15 cellular contexts compared by ENCODE assay signal in the genomic region with DNA sequence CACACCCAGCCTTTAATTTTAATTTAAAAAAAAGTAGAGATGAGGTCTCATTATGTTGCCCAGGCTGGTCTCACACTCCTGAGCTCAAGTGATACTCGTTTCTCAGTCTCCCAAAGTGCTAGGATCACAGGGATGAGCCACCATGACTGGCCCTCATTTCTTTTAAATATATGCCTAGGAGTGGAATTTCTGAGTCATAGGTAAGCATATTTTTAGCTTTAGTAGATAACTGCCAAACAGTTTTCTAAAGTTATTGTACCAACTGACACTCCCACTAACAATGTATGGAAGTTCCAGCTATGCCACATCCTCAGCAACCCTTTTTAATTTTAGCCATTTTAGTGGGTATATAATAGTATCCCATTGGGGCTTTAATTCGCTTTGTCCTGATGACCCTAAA. TPM values are rescaled to one million over a fixed set of nuclear protein-coding genes. Genes with fewer than 3 reads are reported as not detected.
DNase-seq lines count a peak whose midpoint lies in the region; ATAC-seq and TF ChIP-seq lines count a peak whose summit lies in the region.
"Had no signal": no experiment of that assay in that cellular context is flagged by ENCODE, and none has a peak within 500 bp of the region (broad histone marks: within the 10 kb centered on the region; RNA-seq: fewer than 3 reads in every experiment).

No MANE protein-coding gene starts in this region.

- H2BK15ac ChIP-seq in H9 (ENCODE audit: low read depth, low read length) = no peak overlapping the region

- H3K4me3 ChIP-seq in ACC112 (ENCODE audit: low read depth, low read length) (no peak overlapping the region), endodermal cell (ENCODE audit: low read length) (no peak overlapping the region)
- H3K4me3 ChIP-seq: SK-N-MC, stomach had no signal

- no peak overlapping the region for H2BK120ac ChIP-seq in H9 (ENCODE audit: low read depth, low read length, poor library complexity, severe bottlenecking)

- no peaks in the 10 kb centered on the region for H3K79me1 ChIP-seq in H9 (ENCODE audit: insufficient read depth, low read depth, low read length, poor library complexity, severe bottlenecking)

- H3K27me3 Mint-ChIP-seq in T-helper 17 cell (no peaks in the 10 kb centered on the region), H9 (ENCODE audit: low read depth) (peaks cover 12% of the 10 kb centered on the region), endodermal cell (ENCODE audit: insufficient read depth) (peaks cover 3% of the 10 kb centered on the region)

- no peak overlapping the region for H3K14ac ChIP-seq in H9 (ENCODE audit: insufficient read depth, low read length)

- H4K91ac ChIP-seq in H9 (ENCODE audit: insufficient read length, low read depth, low read length) = no peak overlapping the region

- H3K27me3 ChIP-seq in ACC112 (ENCODE audit: insufficient read depth, low read length) = no peaks in the 10 kb centered on the region
- H3K27me3 ChIP-seq in H9 (ENCODE audit: insufficient read depth, low read length) = no peaks in the 10 kb centered on the region
- peaks cover 5% of the 10 kb centered on the region for H3K27me3 ChIP-seq in endodermal cell (ENCODE audit: control insufficient read depth, insufficient read depth, low read length, poor library complexity, severe bottlenecking)
- H3K27me3 ChIP-seq: stomach had no signal

- no peak overlapping the region for H2BK20ac ChIP-seq in H9 (ENCODE audit: low read depth, low read length, poor library complexity, severe bottlenecking)

- H3K4me2 ChIP-seq in H9 (ENCODE audit: insufficient read depth, insufficient read length, low read length) = no peak overlapping the region

- no peaks in the 10 kb centered on the region for H3K9me3 ChIP-seq in T-helper 17 cell (ENCODE audit: control insufficient read depth, low read length, poor library complexity, severe bottlenecking)
- no peaks in the 10 kb centered on the region for H3K9me3 ChIP-seq in H9 (ENCODE audit: control insufficient read depth, low read depth, low read length)
- no peaks in the 10 kb centered on the region for H3K9me3 ChIP-seq in endodermal cell (ENCODE audit: control insufficient read depth, low read length)
- H3K9me3 ChIP-seq: Caco-2, stomach had no signal

- TF ChIP-seq CTCF in H9 (conservative IDR thresholded peaks at IDR 0.05) (no peak), endodermal cell (conservative IDR thresholded peaks at IDR 0.05) (no peak)

- peak overlapping the region; percentile 95 for H3K27ac Mint-ChIP-seq in T-helper 17 cell
- no peak overlapping the region for H3K27ac Mint-ChIP-seq in H9
- no peak overlapping the region for H3K27ac Mint-ChIP-seq in endodermal cell
- H3K27ac Mint-ChIP-seq: mesothelial cell of epicardium had no signal

- H3K79me2 ChIP-seq in ACC112 (ENCODE audit: control insufficient read depth, insufficient read depth, low read length, unreplicated experiment) (no peaks in the 10 kb centered on the region), H9 (ENCODE audit: insufficient read depth, low read length) (no peaks in the 10 kb centered on the region)

- no peaks in the 10 kb centered on the region for H4K20me1 ChIP-seq in H9 (ENCODE audit: control insufficient read depth, insufficient read depth, insufficient read length)

- WGBS in H9 (ENCODE audit: extremely low coverage, insufficient read length, low lambda C conversion rate) = no CpG with 5 or more reads among the region's 2 CpGs
- WGBS in endodermal cell (ENCODE audit: insufficient coverage in 1 of 2, insufficient read length in 1 of 2), 2 experiments = 78 to 92% methylated on average over 2 of the region's 2 CpGs

- H2AK5ac ChIP-seq in H9 (ENCODE audit: insufficient read length, low read length) = no peak overlapping the region

- H3K4ac ChIP-seq in H9 (ENCODE audit: low read depth, low read length) = no peak overlapping the region

- H3K18ac ChIP-seq in H9 (ENCODE audit: insufficient read length, low read depth, low read length) = no peak overlapping the region

- H3K9ac ChIP-seq in H9 (ENCODE audit: extremely low read depth, insufficient read length, low read length) = no peak overlapping the region
- H3K9ac ChIP-seq in endodermal cell (ENCODE audit: extremely low read depth, low read length, poor library complexity, severe bottlenecking) = no peak overlapping the region

- H3K23me2 ChIP-seq in H9 (ENCODE audit: insufficient read length, low read depth, low read length, poor library complexity, severe bottlenecking) = no peaks in the 10 kb centered on the region

- H3T11ph ChIP-seq in H9 (ENCODE audit: low read length) = no peak overlapping the region

- H3K4me1 ChIP-seq in ACC112 (ENCODE audit: control insufficient read depth, insufficient read depth, low read length, unreplicated experiment) (peaks cover 22% of the 10 kb centered on the region), H9 (ENCODE audit: insufficient read depth, low read length) (no peaks in the 10 kb centered on the region), endodermal cell (ENCODE audit: control insufficient read depth, insufficient read depth, low read length) (peaks cover 8% of the 10 kb centered on the region)
- H3K4me1 ChIP-seq: Caco-2 had no signal

- H2BK12ac ChIP-seq in H9 (ENCODE audit: insufficient read length, low read depth, low read length) = no peak overlapping the region

- DNase-seq in EH (ENCODE audit: low read depth) (peak; percentile 88), T-helper 17 cell (no peak), fibroblast of gingiva (ENCODE audit: low read depth) (peak; percentile 56), H9 (no peak), kidney glomerular epithelial cell (lab: John Stamatoyannopoulos, UW) (no peak), endodermal cell (no peak)
- DNase-seq: Caco-2; effector memory CD4-positive, alpha-beta T cell; NCI-H1694; NCI-H774; stomach had no signal

- peak overlapping the region; percentile 81 for H3K27ac ChIP-seq in ACC112 (ENCODE audit: low read depth, low read length)
- no peak overlapping the region for H3K27ac ChIP-seq in H9 (ENCODE audit: insufficient read length, low read depth, low read length)
- no peak overlapping the region for H3K27ac ChIP-seq in endodermal cell (ENCODE audit: low read depth, low read length)
- H3K27ac ChIP-seq: SK-N-MC, stomach had no signal

- H3K9me3 Mint-ChIP-seq in H9 = peaks cover 12 to 14% of the 10 kb centered on the region in 2 experiments
- peaks cover 12% of the 10 kb centered on the region for H3K9me3 Mint-ChIP-seq in endodermal cell

- no peak overlapping the region for H3K56ac ChIP-seq in H9 (ENCODE audit: insufficient read length, low read depth, low read length)

- H3K36me3 Mint-ChIP-seq in T-helper 17 cell (ENCODE audit: low read depth) = peaks cover 4% of the 10 kb centered on the region
- peaks cover 2 to 3% (median 3%) of the 10 kb centered on the region in 3 experiments; a peak in 5 of 7 replicates for H3K36me3 Mint-ChIP-seq in H9 (ENCODE audit: insufficient read depth in 1 of 3, low read depth in 3 of 3)
- H3K36me3 Mint-ChIP-seq in endodermal cell (ENCODE audit: low read depth) = peaks cover 3% of the 10 kb centered on the region
- H3K36me3 Mint-ChIP-seq: mesothelial cell of epicardium had no signal

- no peak overlapping the region for H4K8ac ChIP-seq in H9 (replicated peaks; ENCODE audit: insufficient read length, low read depth, low read length)

- peaks cover 31% of the 10 kb centered on the region for H3K4me1 Mint-ChIP-seq in T-helper 17 cell
- H3K4me1 Mint-ChIP-seq in H9 = peaks cover 13% of the 10 kb centered on the region in 2 experiments
- peaks cover 17% of the 10 kb centered on the region for H3K4me1 Mint-ChIP-seq in endodermal cell
- H3K4me1 Mint-ChIP-seq: mesothelial cell of epicardium had no signal

- no peak overlapping the region for H4K5ac ChIP-seq in H9 (ENCODE audit: insufficient read length, low read depth, low read length)

- no peak for ATAC-seq in T-helper 17 cell
- ATAC-seq in HG03439 (IDR thresholded peaks at IDR 0.05; ENCODE audit: unreplicated experiment) = no peak

- H2AFZ ChIP-seq in ACC112 (ENCODE audit: low read length, unreplicated experiment) = no peak overlapping the region
- no peak overlapping the region for H2AFZ ChIP-seq in H9 (ENCODE audit: low read length)

- no peak overlapping the region for H3K23ac ChIP-seq in H9 (ENCODE audit: insufficient read length, low read depth, low read length)

- no peak overlapping the region for H3K4me3 Mint-ChIP-seq in T-helper 17 cell
- no peak overlapping the region for H3K4me3 Mint-ChIP-seq in H9
- H3K4me3 Mint-ChIP-seq in endodermal cell = no peak overlapping the region
- H3K4me3 Mint-ChIP-seq: mesothelial cell of epicardium had no signal

- H3K36me3 ChIP-seq in ACC112 (ENCODE audit: insufficient read depth, low read length) (no peaks in the 10 kb centered on the region), endodermal cell (ENCODE audit: control insufficient read depth, insufficient read depth, low read length) (no peaks in the 10 kb centered on the region)
- H3K36me3 ChIP-seq: stomach had no signal

- H2BK5ac ChIP-seq in H9 (ENCODE audit: insufficient read length, low read length) = no peak overlapping the region

RNA-seq across cellular contexts. Expression of a gene that starts 13.8 kb away (rescaled TPM):
- total RNA-seq in T-helper 17 cell (10 to 100 TPM; 59.4 to 82.3 TPM), H9 (2021) (79.7 and 80.4 TPM in 2 replicates), endodermal cell (10 to 100 TPM; 50.4 to 51.0 TPM)
- polyA plus RNA-seq in endodermal cell (2013, experiment 1 of 2) = 54.6 TPM
- 46.4 TPM for polyA plus RNA-seq in endodermal cell (2013, experiment 2 of 2)

Comparison
In these comparisons a context has a peak if more than half of its experiments do, and no peak if none do; other contexts are left out.
1. DNase-seq: peak in EH (single experiment) and fibroblast of gingiva (single experiment); none in T-helper 17 cell (0 of 3), H9 (single experiment), kidney glomerular epithelial cell (single experiment) and endodermal cell (single experiment).